Comparison of ENCODE assay signal across 13 cellular contexts in the genomic region with DNA sequence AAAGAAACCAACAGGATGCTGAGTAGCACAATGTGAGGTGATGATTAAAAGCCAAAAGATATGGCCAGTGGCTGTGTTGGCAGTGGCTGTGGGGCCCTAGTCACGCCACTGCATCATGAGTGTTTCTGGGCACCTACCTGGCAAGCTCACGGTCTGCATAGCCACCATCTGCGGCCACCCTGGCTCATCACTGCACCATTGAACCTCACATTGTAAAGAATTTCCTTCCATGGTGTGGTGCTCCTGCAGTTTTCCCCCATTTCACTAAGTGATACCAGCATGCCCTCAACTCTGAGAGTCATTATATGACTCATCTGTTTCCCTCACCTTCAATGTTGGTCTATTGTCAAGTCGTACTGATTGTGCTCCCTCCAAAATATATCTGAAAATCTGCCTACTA. TPM values are rescaled to one million over a fixed set of nuclear protein-coding genes. Genes with fewer than 3 reads are reported as not detected.
A peak's percentile ranks its signal among the peaks of the same experiment; 100 is the strongest.
DNase-seq lines count a peak whose midpoint lies in the region; ATAC-seq lines count a peak whose summit lies in the region.
"Had no signal": no experiment of that assay in that cellular context is flagged by ENCODE, and none has a peak within 500 bp of the region (broad histone marks: within the 10 kb centered on the region; RNA-seq: fewer than 3 reads in every experiment).

No MANE protein-coding gene starts in this region.

- H3K4me3 Mint-ChIP-seq in activated naive CD4-positive, alpha-beta T cell treated with anti-CD3 and anti-CD28 coated beads for 36 hours = no peak overlapping the region

- DNase-seq in activated naive CD4-positive, alpha-beta T cell treated with anti-CD3 and anti-CD28 coated beads, Interleukin-2, amount 50 U/mL, for 72 hours (ENCODE audit: low spot score in 2 of 2) = no peak
- no peak for DNase-seq in activated naive CD4-positive, alpha-beta T cell treated with anti-CD3 and anti-CD28 coated beads for 36 hours
- no peak for DNase-seq in stimulated activated naive CD8-positive, alpha-beta T cell treated with anti-CD3 and anti-CD28 coated beads, Interleukin-15, Interleukin-2, amounts not matched to agents 100 U/mL and 50 U/mL, for 24 hours
- no peak for DNase-seq in COR-L47 (lab: John Stamatoyannopoulos, UW)
- DNase-seq in NCI-H2081 treated with DMSO at 0.1 percent for 48 hours (lab: John Stamatoyannopoulos, UW) = no peak
- no peak for DNase-seq in NCI-H82 treated with DMSO at 0.1 percent for 48 hours (lab: John Stamatoyannopoulos, UW; ENCODE audit: unreplicated experiment)
- DNase-seq: activated effector memory CD4-positive, alpha-beta T cell treated with Interleukin-2 at 50 U/mL for 16 hours; colonic mucosa; MG63; NCI-H774; right lobe of liver had no signal

- peaks cover 5% of the 10 kb centered on the region in 2 donors for H3K9me3 Mint-ChIP-seq in activated naive CD4-positive, alpha-beta T cell treated with anti-CD3 and anti-CD28 coated beads, Interleukin-2, amount 50 U/mL, for 72 hours
- no peaks in the 10 kb centered on the region for H3K9me3 Mint-ChIP-seq in activated naive CD4-positive, alpha-beta T cell treated with anti-CD3 and anti-CD28 coated beads for 36 hours

- peaks cover 39% of the 10 kb centered on the region for H3K4me1 Mint-ChIP-seq in activated naive CD4-positive, alpha-beta T cell treated with anti-CD3 and anti-CD28 coated beads for 36 hours (ENCODE audit: low read depth)

- intact Hi-C loops in activated naive CD4-positive, alpha-beta T cell treated with anti-CD3 and anti-CD28 coated beads for 36 hours (cut with micrococcal nuclease) = loop anchor here (5.0 kb wide), 2 partner anchors 73 to 742 kb away; no protein-coding TSS in a partner anchor

- no peaks in the 10 kb centered on the region for H3K27me3 Mint-ChIP-seq in activated naive CD4-positive, alpha-beta T cell treated with anti-CD3 and anti-CD28 coated beads for 36 hours (ENCODE audit: low read depth)

- H3K27ac Mint-ChIP-seq in activated naive CD4-positive, alpha-beta T cell treated with anti-CD3 and anti-CD28 coated beads, Interleukin-2, amount 50 U/mL, for 72 hours = peak overlapping the region; percentile 80 to 93
- H3K27ac Mint-ChIP-seq in activated naive CD4-positive, alpha-beta T cell treated with anti-CD3 and anti-CD28 coated beads for 36 hours = no peak overlapping the region

- peaks cover 0 to 9% of the 10 kb centered on the region in 2 donors for H3K36me3 Mint-ChIP-seq in activated naive CD4-positive, alpha-beta T cell treated with anti-CD3 and anti-CD28 coated beads, Interleukin-2, amount 50 U/mL, for 72 hours
- H3K36me3 Mint-ChIP-seq in activated naive CD4-positive, alpha-beta T cell treated with anti-CD3 and anti-CD28 coated beads for 36 hours (ENCODE audit: low read depth) = no peaks in the 10 kb centered on the region

- peak; percentile 54 to 63 for ATAC-seq in activated naive CD4-positive, alpha-beta T cell treated with anti-CD3 and anti-CD28 coated beads, Interleukin-2, amount 50 U/mL, for 72 hours
- peak; percentile 31 for ATAC-seq in HG02678 (IDR thresholded peaks at IDR 0.05; ENCODE audit: unreplicated experiment)
- peak; percentile 25 for ATAC-seq in HG03457 (IDR thresholded peaks at IDR 0.05; ENCODE audit: unreplicated experiment)
- ATAC-seq in stimulated activated naive CD8-positive, alpha-beta T cell treated with anti-CD3 and anti-CD28 coated beads, Interleukin-15, Interleukin-2, amounts not matched to agents 100 U/mL and 50 U/mL, for 24 hours = peak; percentile 28
- ATAC-seq: right lobe of liver had no signal

- CTCF ChIA-PET in activated naive CD4-positive, alpha-beta T cell treated with anti-CD3 and anti-CD28 coated beads for 36 hours (lab: Charles Lee) = no interaction called here

RNA-seq across cellular contexts. Expression of gene CLNK, which starts 45.5 kb away (rescaled TPM):
- under 1 TPM in 1 of 2 donors, not detected in 1; 0.39 TPM for total RNA-seq in activated naive CD4-positive, alpha-beta T cell treated with anti-CD3 and anti-CD28 coated beads, Interleukin-2, amount 50 U/mL, for 72 hours
- total RNA-seq in activated naive CD4-positive, alpha-beta T cell treated with anti-CD3 and anti-CD28 coated beads for 36 hours = not detected
- total RNA-seq: right lobe of liver had no signal
